In genomic region chr5:61306531-61307195, GRCh38 we compare ENCODE assay signal across 8 cellular contexts. TPM values are rescaled to one million over a fixed set of nuclear protein-coding genes. Genes with fewer than 3 reads are reported as not detected.
DNase-seq lines count a peak whose midpoint lies in the region; ATAC-seq and TF ChIP-seq lines count a peak whose summit lies in the region.
"Had no signal": no experiment of that assay in that cellular context is flagged by ENCODE, and none has a peak within 500 bp of the region (broad histone marks: within the 10 kb centered on the region; RNA-seq: fewer than 3 reads in every experiment).

No MANE protein-coding gene starts in this region.

- H3K36me3 Mint-ChIP-seq in activated CD8-positive, alpha-beta T cell treated with anti-CD3 and anti-CD28 coated beads for 36 hours (ENCODE audit: low read depth): no peaks in the 10 kb centered on the region
- no peaks in the 10 kb centered on the region for H3K36me3 Mint-ChIP-seq in mesothelial cell of epicardium

- ATAC-seq in GM18873 (IDR thresholded peaks at IDR 0.05; ENCODE audit: low FRiP score, unreplicated experiment) (peak; percentile 89), HG02870 (IDR thresholded peaks at IDR 0.05; ENCODE audit: unreplicated experiment) (peak; percentile 97)
- ATAC-seq in activated CD8-positive, alpha-beta T cell treated with anti-CD3 and anti-CD28 coated beads for 36 hours: peak; percentile 96

- peak overlapping the region; percentile 5 for H3K4me2 ChIP-seq in trophoblast cell (ENCODE audit: low read length)

- no peak for TF ChIP-seq CTCF in activated CD8-positive, alpha-beta T cell treated with anti-CD3 and anti-CD28 coated beads for 36 hours (IDR thresholded peaks at IDR 0.05)
- no peak for TF ChIP-seq CTCF in mesothelial cell of epicardium (IDR thresholded peaks at IDR 0.05; ENCODE audit: unreplicated experiment)

- no peak overlapping the region for H3K14ac ChIP-seq in trophoblast cell (ENCODE audit: low read length)

- intact Hi-C loops in activated CD8-positive, alpha-beta T cell treated with anti-CD3 and anti-CD28 coated beads for 36 hours (cut with micrococcal nuclease): no loop called here

- H4K91ac ChIP-seq in trophoblast cell (ENCODE audit: low read depth, low read length): no peak overlapping the region

- H3K4me3 ChIP-seq in trophoblast cell (ENCODE audit: low read depth, low read length): no peak overlapping the region
- H3K4me3 ChIP-seq: skin epidermis had no signal

- no peaks in the 10 kb centered on the region for H3K9me3 ChIP-seq in trophoblast cell (ENCODE audit: insufficient read depth, low read depth, low read length)

- H3K79me1 ChIP-seq in trophoblast cell (ENCODE audit: low read length): peaks cover 3% of the 10 kb centered on the region

- H3K27ac Mint-ChIP-seq in activated CD8-positive, alpha-beta T cell treated with anti-CD3 and anti-CD28 coated beads for 36 hours: peak overlapping the region; percentile 37
- H3K27ac Mint-ChIP-seq in mesothelial cell of epicardium: no peak overlapping the region

- peaks cover 16 to 26% of the 10 kb centered on the region in 2 experiments for H3K4me1 ChIP-seq in trophoblast cell (ENCODE audit: control insufficient read depth in 1 of 2, insufficient read depth in 2 of 2, low read length in 2 of 2)

- peaks cover 18% of the 10 kb centered on the region for H3K4me1 Mint-ChIP-seq in activated CD8-positive, alpha-beta T cell treated with anti-CD3 and anti-CD28 coated beads for 36 hours (ENCODE audit: low read depth)
- H3K4me1 Mint-ChIP-seq in mesothelial cell of epicardium: peaks cover 41% of the 10 kb centered on the region

- H3K9me3 Mint-ChIP-seq in activated CD8-positive, alpha-beta T cell treated with anti-CD3 and anti-CD28 coated beads for 36 hours: no peaks in the 10 kb centered on the region
- H3K9me3 Mint-ChIP-seq in mesothelial cell of epicardium: no peaks in the 10 kb centered on the region

- H3K23ac ChIP-seq in trophoblast cell (ENCODE audit: low read length): no peak overlapping the region

- H4K12ac ChIP-seq in trophoblast cell (ENCODE audit: low read depth, low read length): no peak overlapping the region

- no peak overlapping the region for H2AFZ ChIP-seq in trophoblast cell (ENCODE audit: insufficient read depth, low read length, poor library complexity)

- no peak overlapping the region for H3K18ac ChIP-seq in trophoblast cell (ENCODE audit: low read length)

- no peak overlapping the region for H4K8ac ChIP-seq in trophoblast cell (ENCODE audit: low read depth, low read length)

- POLR2A ChIA-PET in activated CD8-positive, alpha-beta T cell treated with anti-CD3 and anti-CD28 coated beads for 36 hours (lab: Charles Lee): interaction anchor here (0.5 to 1.4 kb wide), 2 partner anchors 12 to 21 kb away, joined by 3 to 4 read pairs; no protein-coding TSS in a partner anchor

- CTCF ChIA-PET in activated CD8-positive, alpha-beta T cell treated with anti-CD3 and anti-CD28 coated beads for 36 hours (lab: Charles Lee): no interaction called here

- no peak overlapping the region for H2BK12ac ChIP-seq in trophoblast cell (ENCODE audit: low read length)

- no peak overlapping the region for H3K9ac ChIP-seq in trophoblast cell (ENCODE audit: low read length)

- no peak overlapping the region for H2BK120ac ChIP-seq in trophoblast cell (ENCODE audit: insufficient read depth, low read length, poor library complexity)

- no peak overlapping the region for H3K27ac ChIP-seq in trophoblast cell (ENCODE audit: low read depth, low read length)

- WGBS in trophoblast cell (ENCODE audit: extremely low coverage, insufficient coverage, insufficient read length): no CpG with 5 or more reads among the region's 5 CpGs

- no peak overlapping the region for H2BK5ac ChIP-seq in trophoblast cell (ENCODE audit: low read depth, low read length, poor library complexity)

- H3K4me3 Mint-ChIP-seq in activated CD8-positive, alpha-beta T cell treated with anti-CD3 and anti-CD28 coated beads for 36 hours: no peak overlapping the region
- no peak overlapping the region for H3K4me3 Mint-ChIP-seq in mesothelial cell of epicardium

- no peak overlapping the region for H2AK5ac ChIP-seq in trophoblast cell (ENCODE audit: low read length)

- H3K79me2 ChIP-seq in trophoblast cell (ENCODE audit: control insufficient read depth, insufficient read depth, low read length, poor library complexity): no peaks in the 10 kb centered on the region

- H3K27me3 Mint-ChIP-seq in activated CD8-positive, alpha-beta T cell treated with anti-CD3 and anti-CD28 coated beads for 36 hours: peaks cover 5% of the 10 kb centered on the region
- H3K27me3 Mint-ChIP-seq in mesothelial cell of epicardium (ENCODE audit: low read depth): no peaks in the 10 kb centered on the region

- no peaks in the 10 kb centered on the region for H3K27me3 ChIP-seq in trophoblast cell (ENCODE audit: insufficient read depth, low read length)

- H3K36me3 ChIP-seq in trophoblast cell (ENCODE audit: control insufficient read depth in 1 of 2, insufficient read depth in 2 of 2, low read length in 2 of 2): no peaks in the 10 kb centered on the region

- H3K4ac ChIP-seq in trophoblast cell (ENCODE audit: low read depth, low read length): no peak overlapping the region

- peak; percentile 48 for DNase-seq in activated CD8-positive, alpha-beta T cell treated with anti-CD3 and anti-CD28 coated beads for 36 hours
- DNase-seq in trophoblast cell (peak; percentile 91 to 96), mesothelial cell of epicardium (ENCODE audit: low spot score in 2 of 2, unreplicated experiment in 2 of 2) (no peak), NCI-H1048 (lab: John Stamatoyannopoulos, UW) (no peak), NCI-H69 (lab: John Stamatoyannopoulos, UW) (no peak)

RNA-seq across cellular contexts. Expression of gene ZSWIM6, which starts 25.4 kb away (rescaled TPM):
- 1 to 10 TPM; 4.4 TPM for total RNA-seq in activated CD8-positive, alpha-beta T cell treated with anti-CD3 and anti-CD28 coated beads for 36 hours
- polyA plus RNA-seq in trophoblast cell (2013): 9.7 and 9.8 TPM in 2 replicates
- 33.9 to 35.9 TPM (median 34.8 TPM) in 3 replicates for total RNA-seq in mesothelial cell of epicardium

Comparison
In these comparisons a context has a peak if more than half of its experiments do, and no peak if none do; other contexts are left out.
1. DNase-seq: peak in activated CD8-positive, alpha-beta T cell treated with anti-CD3 and anti-CD28 coated beads for 36 hours (single experiment) and trophoblast cell (2 of 2); none in mesothelial cell of epicardium (0 of 2), NCI-H1048 (single experiment) and NCI-H69 (single experiment).
2. Peak in every context shown above with its lines, with median percentiles within 50 percentile points of each other: ATAC-seq.